In the genomic region with DNA sequence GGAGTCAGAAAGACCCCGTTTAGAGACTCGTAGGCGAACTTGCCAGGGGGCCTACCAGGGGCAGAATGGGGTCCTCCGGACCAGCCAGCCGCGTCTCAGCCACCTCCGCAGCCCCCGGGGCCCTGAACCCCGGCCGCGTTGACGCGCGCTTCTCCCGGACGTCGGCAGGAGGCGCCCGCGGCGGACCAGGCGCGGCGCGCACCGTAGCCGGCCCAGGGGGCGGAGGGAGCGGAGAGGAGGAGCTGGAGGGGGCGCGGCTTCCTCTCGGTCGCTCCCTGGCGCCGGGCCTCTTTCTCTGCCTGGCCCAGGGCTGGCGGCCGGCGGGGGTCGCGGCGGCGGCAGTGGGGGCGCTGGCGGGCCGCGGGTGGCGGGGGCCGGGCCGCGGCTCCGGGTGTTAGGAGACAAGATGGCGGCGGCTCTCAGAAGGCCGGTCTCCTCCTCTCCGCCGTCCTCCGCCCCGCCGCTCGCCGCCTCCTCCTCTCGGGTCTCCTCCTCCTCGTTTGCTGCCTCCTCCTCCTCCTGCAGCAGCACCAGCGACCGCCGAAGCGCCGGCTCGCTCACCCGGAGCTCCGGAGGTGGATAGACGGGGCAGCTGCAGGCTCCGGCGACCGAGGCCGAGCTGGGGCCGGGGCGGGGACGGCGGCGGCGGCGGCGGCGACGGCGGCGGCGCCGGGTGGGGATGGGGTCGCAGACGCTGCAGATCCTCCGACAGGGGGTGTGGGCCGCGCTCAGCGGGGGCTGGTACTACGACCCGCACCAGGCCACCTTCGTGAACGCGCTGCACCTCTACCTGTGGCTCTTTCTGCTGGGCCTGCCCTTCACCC, we compare ENCODE assay signal across 8 cellular contexts. TPM values are rescaled to one million over a fixed set of nuclear protein-coding genes. Genes with fewer than 3 reads are reported as not detected.
A peak's percentile ranks its signal among the peaks of the same experiment; 100 is the strongest.
DNase-seq lines count a peak whose midpoint lies in the region; ATAC-seq and TF ChIP-seq lines count a peak whose summit lies in the region.

A gene (plus strand): TSS at position 288 of the 824 bp plus-strand sequence. CDS start 392 bp downstream, at position 680.

- H3K27ac ChIP-seq in C4-2B = peak within 1 kb of the TSS; percentile 76
- peak within 1 kb of the TSS; percentile 94 for H3K27ac ChIP-seq in lower lobe of right lung

- peaks cover 60% of the 10 kb centered on the region for H3K4me1 Mint-ChIP-seq in activated CD4-positive, alpha-beta memory T cell treated with anti-CD3 and anti-CD28 coated beads, Interleukin-2, amount 10 ng/mL, durations not matched to agents 7 days and 5 days

- H3K27me3 ChIP-seq in lower lobe of right lung (ENCODE audit: low read depth) = no peaks in the 10 kb centered on the region

- peaks cover 25% of the 10 kb centered on the region for H3K36me3 Mint-ChIP-seq in activated CD4-positive, alpha-beta memory T cell treated with anti-CD3 and anti-CD28 coated beads, Interleukin-2, amount 10 ng/mL, durations not matched to agents 7 days and 5 days (ENCODE audit: low read depth)

- DNase-seq in NCI-H82 (lab: John Stamatoyannopoulos, UW) (peak; percentile 92), ecto neural progenitor cell (ENCODE audit: low spot score) (peak; percentile 95), lower lobe of right lung (peak; percentile 93)
- peak; percentile 90 for DNase-seq in activated CD4-positive, alpha-beta memory T cell treated with anti-CD3 and anti-CD28 coated beads, Interleukin-2, amount 10 ng/mL, durations not matched to agents 7 days and 5 days
- peak; percentile 68 to 84 (median 80) for DNase-seq in stimulated activated CD4-positive, alpha-beta T cell treated with anti-CD3 and anti-CD28 coated beads, TNF-alpha, amount 100 ng/mL, for 24 hours (ENCODE audit: low read depth in 3 of 3)

- intact Hi-C loops in lower lobe of right lung (cut with DNase I) = no loop called here

- peaks cover 8% of the 10 kb centered on the region for H3K27me3 Mint-ChIP-seq in activated CD4-positive, alpha-beta memory T cell treated with anti-CD3 and anti-CD28 coated beads, Interleukin-2, amount 10 ng/mL, durations not matched to agents 7 days and 5 days

- H3K36me3 ChIP-seq in lower lobe of right lung = no peaks in the 10 kb centered on the region

- peak within 1 kb of the TSS; percentile 86 for H3K27ac Mint-ChIP-seq in activated CD4-positive, alpha-beta memory T cell treated with anti-CD3 and anti-CD28 coated beads, Interleukin-2, amount 10 ng/mL, durations not matched to agents 7 days and 5 days

- CTCF ChIA-PET in activated CD4-positive, alpha-beta memory T cell treated with anti-CD3 and anti-CD28 coated beads, Interleukin-2, amount 10 ng/mL, durations not matched to agents 7 days and 5 days (lab: Charles Lee) = interaction anchor here (0.6 to 8.2 kb wide), 43 partner anchors 8 to 1531 kb away, joined by 3 to 166 read pairs (median 7); a partner anchor contains a TSS

- no peaks in the 10 kb centered on the region for H3K9me3 Mint-ChIP-seq in activated CD4-positive, alpha-beta memory T cell treated with anti-CD3 and anti-CD28 coated beads, Interleukin-2, amount 10 ng/mL, durations not matched to agents 7 days and 5 days

- H3K4me1 ChIP-seq in lower lobe of right lung = peaks cover 51% of the 10 kb centered on the region

- POLR2A ChIA-PET in activated CD4-positive, alpha-beta memory T cell treated with anti-CD3 and anti-CD28 coated beads, Interleukin-2, amount 10 ng/mL, durations not matched to agents 7 days and 5 days (lab: Charles Lee) = interaction anchor here (0.6 to 6.1 kb wide), 29 partner anchors 9 to 1140 kb away, joined by 3 to 91 read pairs (median 6); a partner anchor contains a TSS

- H3K4me3 ChIP-seq in lower lobe of right lung = peak within 1 kb of the TSS; percentile 99

- TF ChIP-seq CTCF in C4-2B (conservative IDR thresholded peaks at IDR 0.05) = peak; percentile 97
- TF ChIP-seq CTCF in lower lobe of right lung (IDR thresholded peaks at IDR 0.05) = peak; percentile 85

- H3K4me3 Mint-ChIP-seq in activated CD4-positive, alpha-beta memory T cell treated with anti-CD3 and anti-CD28 coated beads, Interleukin-2, amount 10 ng/mL, durations not matched to agents 7 days and 5 days = peak within 1 kb of the TSS; percentile 81

- ATAC-seq in GM19351 (IDR thresholded peaks at IDR 0.05; ENCODE audit: unreplicated experiment) (peak; percentile 64), HG03520 (IDR thresholded peaks at IDR 0.05; ENCODE audit: unreplicated experiment) (peak; percentile 63), lower lobe of right lung (peak; percentile 89 to 94)

- no peaks in the 10 kb centered on the region for H3K9me3 ChIP-seq in lower lobe of right lung

RNA-seq across cellular contexts. Expression of the gene that starts here (rescaled TPM):
- 10 to 100 TPM; 56.9 to 60.4 TPM for total RNA-seq in activated CD4-positive, alpha-beta memory T cell treated with anti-CD3 and anti-CD28 coated beads, Interleukin-2, amount 10 ng/mL, durations not matched to agents 7 days and 5 days
- 49.9 TPM for total RNA-seq in lower lobe of right lung

Comparison
In these comparisons a context has a peak if more than half of its experiments do, and no peak if none do; other contexts are left out.
1. Peak in every context shown above with its lines: DNase-seq, ATAC-seq, H3K4me3 ChIP-seq and H3K27ac ChIP-seq.